Comparison of ENCODE assay signal across 15 cellular contexts in the genomic region with DNA sequence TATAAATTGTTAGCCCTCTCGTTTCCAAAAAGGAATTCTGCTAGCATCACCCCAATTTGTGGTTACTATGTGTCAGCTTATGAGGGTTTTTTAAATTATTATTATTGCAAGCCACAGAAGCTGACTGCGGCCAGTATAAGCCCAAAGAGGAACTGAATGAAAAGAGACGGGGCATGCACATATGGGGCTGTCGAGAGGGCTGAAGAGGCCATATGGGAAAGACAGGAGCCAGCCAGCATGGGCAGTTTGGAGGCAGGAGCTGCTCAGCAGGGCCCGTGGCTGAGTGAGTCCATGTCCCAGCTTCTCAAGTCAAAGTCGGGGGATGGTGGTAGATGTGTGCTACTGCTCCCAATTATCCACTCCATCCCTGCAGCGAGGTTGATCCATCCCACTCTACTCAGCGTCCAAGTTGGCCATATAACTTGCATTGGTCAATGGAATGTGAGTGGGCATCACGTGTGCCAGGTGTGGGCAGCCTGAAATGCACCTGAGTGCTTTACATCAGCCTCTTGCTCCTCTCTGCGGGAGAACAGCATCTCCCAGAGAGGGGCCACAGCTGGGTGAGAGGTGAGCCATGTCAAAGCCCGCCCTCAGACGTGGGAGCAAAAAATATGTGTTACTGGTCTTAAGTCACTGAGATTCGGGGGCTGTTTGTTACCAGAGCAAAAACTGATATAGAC. TPM values are rescaled to one million over a fixed set of nuclear protein-coding genes. Genes with fewer than 3 reads are reported as not detected.
A peak's percentile ranks its signal among the peaks of the same experiment; 100 is the strongest.
DNase-seq lines count a peak whose midpoint lies in the region; ATAC-seq and TF ChIP-seq lines count a peak whose summit lies in the region.
"Had no signal": no experiment of that assay in that cellular context is flagged by ENCODE, and none has a peak within 500 bp of the region (broad histone marks: within the 10 kb centered on the region; RNA-seq: fewer than 3 reads in every experiment).

No MANE protein-coding gene starts in this region.

- no peaks in the 10 kb centered on the region for H3K79me2 ChIP-seq in OCI-LY7 (ENCODE audit: insufficient read depth, low read depth, low read length)

- H3K4me3 Mint-ChIP-seq in activated naive CD8-positive, alpha-beta T cell: peak overlapping the region; percentile 59
- no peak overlapping the region for H3K4me3 Mint-ChIP-seq in activated naive CD8-positive, alpha-beta T cell treated with anti-CD3 and anti-CD28 coated beads for 36 hours
- no peak overlapping the region for H3K4me3 Mint-ChIP-seq in activated T-helper 2 cell treated with anti-CD3 and anti-CD28 coated beads, Interferon-gamma antibody, Interleukin-2, Interleukin-4, amounts not matched to agents 10 μg/mL and 5 μg/mL and 100 μg/mL, durations not matched to agents 14 hours and 24 hours and 36 hours (ENCODE audit: low read depth)
- no peak overlapping the region for H3K4me3 Mint-ChIP-seq in MCF 10A (ENCODE audit: unreplicated experiment)
- H3K4me3 Mint-ChIP-seq: natural killer cell had no signal

- H3K4me1 ChIP-seq in OCI-LY7 (ENCODE audit: insufficient read depth, low read length, poor library complexity, severe bottlenecking) (peaks cover 15% of the 10 kb centered on the region), iPS-20b (ENCODE audit: insufficient read depth, low read length) (peaks cover 22% of the 10 kb centered on the region), upper lobe of right lung (peaks cover 13% of the 10 kb centered on the region)

- BruUV-seq in OCI-LY7 (replicated peaks; lab: Mats Ljungman, UMichigan): no TSS peak
- BruUV-seq in MCF 10A (replicated peaks; lab: Mats Ljungman, UMichigan): no TSS peak

- H3K27me3 ChIP-seq in iPS-20b (ENCODE audit: insufficient read depth, low read length) (no peaks in the 10 kb centered on the region), upper lobe of right lung (no peaks in the 10 kb centered on the region)
- H3K27me3 ChIP-seq: cardiac muscle cell, vagina had no signal

- TF ChIP-seq CTCF in OCI-LY7 (conservative IDR thresholded peaks at IDR 0.05; ENCODE audit: low read length) (no peak), upper lobe of right lung (IDR thresholded peaks at IDR 0.05) (no peak), MCF 10A (IDR thresholded peaks at IDR 0.05; ENCODE audit: unreplicated experiment) (no peak)

- ATAC-seq in upper lobe of right lung: peak; percentile 62
- ATAC-seq: natural killer cell had no signal

- H3K27ac Mint-ChIP-seq in activated naive CD8-positive, alpha-beta T cell: peak overlapping the region; percentile 73
- H3K27ac Mint-ChIP-seq in activated naive CD8-positive, alpha-beta T cell treated with anti-CD3 and anti-CD28 coated beads for 36 hours: no peak overlapping the region
- H3K27ac Mint-ChIP-seq in activated T-helper 2 cell treated with anti-CD3 and anti-CD28 coated beads, Interferon-gamma antibody, Interleukin-2, Interleukin-4, amounts not matched to agents 10 μg/mL and 5 μg/mL and 100 μg/mL, durations not matched to agents 14 hours and 24 hours and 36 hours: no peak overlapping the region
- no peak overlapping the region for H3K27ac Mint-ChIP-seq in MCF 10A (ENCODE audit: low read depth, unreplicated experiment)
- H3K27ac Mint-ChIP-seq: natural killer cell had no signal

- no peaks in the 10 kb centered on the region for H4K20me1 ChIP-seq in OCI-LY7 (ENCODE audit: insufficient read depth, low read length)

- H3K9me3 Mint-ChIP-seq in activated naive CD8-positive, alpha-beta T cell (ENCODE audit: low read depth): no peaks in the 10 kb centered on the region
- H3K9me3 Mint-ChIP-seq in activated naive CD8-positive, alpha-beta T cell treated with anti-CD3 and anti-CD28 coated beads for 36 hours: no peaks in the 10 kb centered on the region
- H3K9me3 Mint-ChIP-seq in activated T-helper 2 cell treated with anti-CD3 and anti-CD28 coated beads, Interferon-gamma antibody, Interleukin-2, Interleukin-4, amounts not matched to agents 10 μg/mL and 5 μg/mL and 100 μg/mL, durations not matched to agents 14 hours and 24 hours and 36 hours: no peaks in the 10 kb centered on the region
- no peaks in the 10 kb centered on the region for H3K9me3 Mint-ChIP-seq in MCF 10A (ENCODE audit: unreplicated experiment)
- H3K9me3 Mint-ChIP-seq: natural killer cell had no signal

- intact Hi-C loops in OCI-LY7 (cut with micrococcal nuclease; ENCODE audit: unreplicated experiment) (no loop called here), upper lobe of right lung (cut with DNase I) (no loop called here), MCF 10A (cut with micrococcal nuclease) (no loop called here)
- intact Hi-C loops in activated T-helper 2 cell treated with anti-CD3 and anti-CD28 coated beads, Interferon-gamma antibody, Interleukin-2, Interleukin-4, amounts not matched to agents 10 μg/mL and 5 μg/mL and 100 μg/mL, durations not matched to agents 14 hours and 24 hours and 36 hours (cut with micrococcal nuclease): no loop called here

- H2AFZ ChIP-seq in OCI-LY7 (ENCODE audit: low read length): no peak overlapping the region

- H3K9me2 ChIP-seq in OCI-LY7 (ENCODE audit: insufficient read depth, low read length): no peaks in the 10 kb centered on the region

- H3K4me1 Mint-ChIP-seq in activated naive CD8-positive, alpha-beta T cell (ENCODE audit: low read depth): peaks cover 29% of the 10 kb centered on the region
- H3K4me1 Mint-ChIP-seq in activated naive CD8-positive, alpha-beta T cell treated with anti-CD3 and anti-CD28 coated beads for 36 hours: peaks cover 19% of the 10 kb centered on the region
- no peaks in the 10 kb centered on the region for H3K4me1 Mint-ChIP-seq in activated T-helper 2 cell treated with anti-CD3 and anti-CD28 coated beads, Interferon-gamma antibody, Interleukin-2, Interleukin-4, amounts not matched to agents 10 μg/mL and 5 μg/mL and 100 μg/mL, durations not matched to agents 14 hours and 24 hours and 36 hours (ENCODE audit: low read depth)
- H3K4me1 Mint-ChIP-seq in MCF 10A (ENCODE audit: insufficient read depth, unreplicated experiment): no peaks in the 10 kb centered on the region
- H3K4me1 Mint-ChIP-seq: natural killer cell had no signal

- H3K9ac ChIP-seq in iPS-20b (ENCODE audit: low read depth, low read length): peak overlapping the region; percentile 22; the same call in 1 of the 2 replicates

- peak overlapping the region; percentile 47 for H3K4me2 ChIP-seq in OCI-LY7 (ENCODE audit: low read length)

- no peaks in the 10 kb centered on the region for H3K36me3 Mint-ChIP-seq in activated naive CD8-positive, alpha-beta T cell
- H3K36me3 Mint-ChIP-seq in activated naive CD8-positive, alpha-beta T cell treated with anti-CD3 and anti-CD28 coated beads for 36 hours: peaks cover 1% of the 10 kb centered on the region
- H3K36me3 Mint-ChIP-seq in activated T-helper 2 cell treated with anti-CD3 and anti-CD28 coated beads, Interferon-gamma antibody, Interleukin-2, Interleukin-4, amounts not matched to agents 10 μg/mL and 5 μg/mL and 100 μg/mL, durations not matched to agents 14 hours and 24 hours and 36 hours (ENCODE audit: low read depth): peaks cover 3% of the 10 kb centered on the region
- peaks cover 2% of the 10 kb centered on the region for H3K36me3 Mint-ChIP-seq in MCF 10A (ENCODE audit: insufficient read depth, unreplicated experiment)
- H3K36me3 Mint-ChIP-seq: natural killer cell had no signal

- CTCF ChIA-PET in OCI-LY7 (lab: Charles Lee; ENCODE audit: unreplicated experiment): no interaction called here
- CTCF ChIA-PET in MCF 10A (lab: Yijun Ruan, JAX): interaction anchor here (0.6 to 1.7 kb wide), 3 partner anchors 16 to 305 kb away, joined by 3 to 5 read pairs (median 3); no protein-coding TSS in a partner anchor

- POLR2A ChIA-PET in OCI-LY7 (lab: Charles Lee): interaction anchor here (1.6 kb wide), 1 partner anchor 15 kb away, joined by 4 read pairs; no protein-coding TSS in a partner anchor
- POLR2A ChIA-PET in MCF 10A (lab: Yijun Ruan, JAX): no interaction called here

- H3K36me3 ChIP-seq in OCI-LY7 (ENCODE audit: insufficient read depth, low read length) (peaks cover 11% of the 10 kb centered on the region; the same call in 1 of the 2 replicates), iPS-20b (ENCODE audit: insufficient read depth, low read depth, low read length) (no peaks in the 10 kb centered on the region), upper lobe of right lung (no peaks in the 10 kb centered on the region)
- H3K36me3 ChIP-seq: cardiac muscle cell, vagina had no signal

- H3K27ac ChIP-seq in OCI-LY7 (ENCODE audit: low read depth, low read length, poor library complexity, severe bottlenecking) (no peak overlapping the region), iPS-20b (ENCODE audit: low read length) (peak overlapping the region; percentile 32), upper lobe of right lung (no peak overlapping the region)
- H3K27ac ChIP-seq: vagina had no signal

- no peaks in the 10 kb centered on the region for H3K27me3 Mint-ChIP-seq in activated naive CD8-positive, alpha-beta T cell
- H3K27me3 Mint-ChIP-seq in activated naive CD8-positive, alpha-beta T cell treated with anti-CD3 and anti-CD28 coated beads for 36 hours: no peaks in the 10 kb centered on the region
- H3K27me3 Mint-ChIP-seq in activated T-helper 2 cell treated with anti-CD3 and anti-CD28 coated beads, Interferon-gamma antibody, Interleukin-2, Interleukin-4, amounts not matched to agents 10 μg/mL and 5 μg/mL and 100 μg/mL, durations not matched to agents 14 hours and 24 hours and 36 hours (ENCODE audit: low read depth): peaks cover 6% of the 10 kb centered on the region
- no peaks in the 10 kb centered on the region for H3K27me3 Mint-ChIP-seq in MCF 10A (ENCODE audit: insufficient read depth, unreplicated experiment)

- H3K4me3 ChIP-seq in OCI-LY7 (ENCODE audit: low read depth, low read length, poor library complexity, severe bottlenecking) (no peak overlapping the region), iPS-20b (ENCODE audit: low read length) (peak overlapping the region; percentile 51; the same call in 1 of the 2 replicates), upper lobe of right lung (no peak overlapping the region)
- H3K4me3 ChIP-seq: vagina had no signal

- H3K9me3 ChIP-seq in OCI-LY7 (ENCODE audit: low read length) (no peaks in the 10 kb centered on the region), iPS-20b (ENCODE audit: insufficient read depth, low read depth, low read length) (no peaks in the 10 kb centered on the region), upper lobe of right lung (no peaks in the 10 kb centered on the region)
- H3K9me3 ChIP-seq: vagina had no signal

- no peak for DNase-seq in activated naive CD8-positive, alpha-beta T cell treated with anti-CD3 and anti-CD28 coated beads for 36 hours
- no peak for DNase-seq in OCI-LY7 (ENCODE audit: low spot score)
- no peak for DNase-seq in upper lobe of right lung
- DNase-seq in activated T-helper 2 cell treated with anti-CD3 and anti-CD28 coated beads, Interferon-gamma antibody, Interleukin-2, Interleukin-4, amounts not matched to agents 10 μg/mL and 5 μg/mL and 100 μg/mL, durations not matched to agents 14 hours and 24 hours and 36 hours (ENCODE audit: low spot score): no peak
- DNase-seq in cortex of kidney (lab: John Stamatoyannopoulos, UW): no peak
- DNase-seq in MCF 10A (ENCODE audit: unreplicated experiment): no peak
- DNase-seq: AML-193, islet precursor cell, natural killer cell, NCI-H1930, T1000 had no signal

RNA-seq across cellular contexts. Expression of gene LDLRAP1, which starts 37.6 kb away (rescaled TPM):
- 10 to 100 TPM; 14.3 to 17.4 TPM for total RNA-seq in activated naive CD8-positive, alpha-beta T cell treated with anti-CD3 and anti-CD28 coated beads for 36 hours
- 12.6 and 14.9 TPM in 2 replicates for total RNA-seq in OCI-LY7 (2014; rRNA removed; shearing (Covaris generic))
- total RNA-seq in OCI-LY7 (2022) (30.3 and 36.2 TPM in 2 replicates), upper lobe of right lung (35.1 TPM), MCF 10A (2022) (10.3 and 14.0 TPM in 2 replicates)
- 6.3 and 7.2 TPM in 2 replicates for total RNA-seq in activated T-helper 2 cell treated with anti-CD3 and anti-CD28 coated beads, Interferon-gamma antibody, Interleukin-2, Interleukin-4, amounts not matched to agents 10 μg/mL and 5 μg/mL and 100 μg/mL, durations not matched to agents 14 hours and 24 hours and 36 hours
